Comparison of ENCODE assay signal across 11 cellular contexts in the genomic region with DNA sequence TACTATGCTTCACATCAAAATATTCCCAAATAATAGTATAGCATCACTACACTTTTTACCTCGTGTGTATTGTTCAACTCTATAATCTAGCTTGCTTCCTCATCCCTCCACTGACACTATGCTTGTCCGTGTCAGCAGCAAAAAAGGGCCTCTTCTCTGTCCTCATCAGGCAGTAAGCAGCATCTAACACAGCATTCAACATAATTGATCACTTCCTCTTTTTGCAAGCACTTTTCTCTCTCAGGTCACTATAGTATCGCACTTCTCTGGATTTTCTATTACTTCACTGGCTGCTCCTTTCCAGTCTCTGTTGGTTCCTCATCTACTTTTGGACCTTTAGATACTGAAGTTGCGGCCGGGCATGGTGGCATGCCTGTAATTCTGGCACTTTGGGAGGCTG.
A peak's percentile ranks its signal among the peaks of the same experiment; 100 is the strongest.
DNase-seq lines count a peak whose midpoint lies in the region; ATAC-seq and TF ChIP-seq lines count a peak whose summit lies in the region.
"Had no signal": no experiment of that assay in that cellular context is flagged by ENCODE, and none has a peak within 500 bp of the region (broad histone marks: within the 10 kb centered on the region; RNA-seq: fewer than 3 reads in every experiment).

No MANE protein-coding gene starts in this region.

- H3K27me3 ChIP-seq in testis (no peaks in the 10 kb centered on the region), BE2C (no peaks in the 10 kb centered on the region)

- no peak for TF ChIP-seq CTCF in GM20000 (IDR thresholded peaks at IDR 0.05; ENCODE audit: extremely low read depth, missing control alignments)
- TF ChIP-seq CTCF in testis (IDR thresholded peaks at IDR 0.05) = no peak
- no peak for TF ChIP-seq CTCF in BE2C (IDR thresholded peaks at IDR 0.05; ENCODE audit: low read depth, low read length)

- ATAC-seq in GM18498 (IDR thresholded peaks at IDR 0.05; ENCODE audit: unreplicated experiment) (peak; percentile 100), HG03060 (IDR thresholded peaks at IDR 0.05; ENCODE audit: low read depth, unreplicated experiment) (peak; percentile 95)
- ATAC-seq: Panc1 had no signal

- H3K4me1 ChIP-seq in testis = no peaks in the 10 kb centered on the region
- H3K4me1 ChIP-seq in BE2C = no peaks in the 10 kb centered on the region

- H3K4me3 ChIP-seq in testis = no peak overlapping the region
- H3K4me3 ChIP-seq in BE2C (ENCODE audit: low read depth, low read length) = no peak overlapping the region

- H3K27ac ChIP-seq in testis = no peak overlapping the region

- DNase-seq in GM20000 (ENCODE audit: low spot score) (peak; percentile 25), NOMO-1 treated with DMSO at 0.1 percent for 48 hours (lab: John Stamatoyannopoulos, UW; ENCODE audit: unreplicated experiment) (peak; percentile 97), NCI-H1105 treated with DMSO at 0.1 percent for 48 hours (lab: John Stamatoyannopoulos, UW) (no peak), testis (no peak), BE2C (no peak), amygdala (lab: John Stamatoyannopoulos, UW) (no peak)
- DNase-seq: activated CD4-positive, alpha-beta T cell treated with anti-CD3 and anti-CD28 coated beads, Interleukin-2, amount 10 ng/mL, durations not matched to agents 24 days and 14 days; kidney glomerular epithelial cell had no signal

- intact Hi-C loops in testis (cut with DNase I; ENCODE audit: low total_unique reads) = no loop called here

- TF ChIP-seq POLR2A in testis (IDR thresholded peaks at IDR 0.05) = no peak

- no peaks in the 10 kb centered on the region for H3K36me3 ChIP-seq in testis (ENCODE audit: low read depth, missing control alignments)
- no peaks in the 10 kb centered on the region for H3K36me3 ChIP-seq in BE2C

- H3K9me3 ChIP-seq in testis = no peaks in the 10 kb centered on the region
- no peaks in the 10 kb centered on the region for H3K9me3 ChIP-seq in BE2C

- WGBS in testis, 2 donors = 67 to 92% methylated on average over 5 of the region's 5 CpGs

Comparison
In these comparisons a context has a peak if more than half of its experiments do, and no peak if none do; other contexts are left out.
1. DNase-seq: peak in GM20000 (single experiment) and NOMO-1 treated with DMSO at 0.1 percent for 48 hours (single experiment); none in NCI-H1105 treated with DMSO at 0.1 percent for 48 hours (single experiment), testis (single experiment), BE2C (single experiment) and amygdala (0 of 56).